In genomic region chr19:48720251-48720612, GRCh38 we compare ENCODE assay signal across 9 cellular contexts. TPM values are rescaled to one million over a fixed set of nuclear protein-coding genes. Genes with fewer than 3 reads are reported as not detected.
DNase-seq lines count a peak whose midpoint lies in the region; ATAC-seq and TF ChIP-seq lines count a peak whose summit lies in the region.
"Had no signal": no experiment of that assay in that cellular context is flagged by ENCODE, and none has a peak within 500 bp of the region (broad histone marks: within the 10 kb centered on the region; RNA-seq: fewer than 3 reads in every experiment).

No MANE protein-coding gene starts in this region.

- H4K20me1 ChIP-seq in OCI-LY1 (ENCODE audit: insufficient read depth, low read length): no peaks in the 10 kb centered on the region

- no peak overlapping the region for H2AFZ ChIP-seq in OCI-LY1 (ENCODE audit: low read length)

- H3K4me2 ChIP-seq in OCI-LY1 (ENCODE audit: low read length): peak overlapping the region; percentile 62

- H3K79me2 ChIP-seq in OCI-LY1 (ENCODE audit: insufficient read depth, low read length): no peaks in the 10 kb centered on the region

- H3K27ac ChIP-seq in OCI-LY1 (ENCODE audit: low read depth, low read length, poor library complexity, severe bottlenecking): no peak overlapping the region
- H3K27ac ChIP-seq in esophagus (ENCODE audit: low read depth in 2 of 2, low read length in 1 of 2): peak overlapping the region; percentile 91 to 93
- peak overlapping the region; percentile 91 for H3K27ac ChIP-seq in psoas muscle
- H3K27ac ChIP-seq: neutrophil had no signal

- H3K4me1 ChIP-seq in OCI-LY1 (ENCODE audit: insufficient read depth, low read length, severe bottlenecking) (peaks cover 25% of the 10 kb centered on the region), esophagus (ENCODE audit: control insufficient read depth in 2 of 2, insufficient read depth in 2 of 2, low read length in 1 of 2) (peaks cover 0 to 18% of the 10 kb centered on the region in 2 donors), psoas muscle (peaks cover 26% of the 10 kb centered on the region)

- no peaks in the 10 kb centered on the region for H3K36me3 ChIP-seq in OCI-LY1 (ENCODE audit: insufficient read depth, low read length)
- peaks cover 0 to 2% of the 10 kb centered on the region in 2 donors for H3K36me3 ChIP-seq in esophagus (ENCODE audit: control insufficient read depth in 2 of 2, insufficient read depth in 2 of 2, low read length in 1 of 2)
- no peaks in the 10 kb centered on the region for H3K36me3 ChIP-seq in psoas muscle (ENCODE audit: insufficient read depth in 1 of 2, low read depth in 1 of 2)
- H3K36me3 ChIP-seq: neutrophil had no signal

- peak overlapping the region; percentile 57 for H3K4me3 ChIP-seq in GM12865 (ENCODE audit: low read depth, low read length)
- H3K4me3 ChIP-seq in OCI-LY1 (ENCODE audit: low read depth, low read length, poor library complexity, severe bottlenecking): peak overlapping the region; percentile 63
- peak overlapping the region; percentile 48 to 61 for H3K4me3 ChIP-seq in esophagus (ENCODE audit: low read depth in 1 of 2, low read length in 2 of 2)
- H3K4me3 ChIP-seq in psoas muscle: peak overlapping the region; percentile 78

- TF ChIP-seq CTCF in GM12865 (IDR thresholded peaks at IDR 0.05; ENCODE audit: insufficient read depth, low read depth, low read length, missing control alignments) (no peak), OCI-LY1 (IDR thresholded peaks at IDR 0.05; ENCODE audit: low read length) (no peak), psoas muscle (IDR thresholded peaks at IDR 0.05) (no peak)

- H3K9me2 ChIP-seq in OCI-LY1 (ENCODE audit: low read depth, low read length): no peaks in the 10 kb centered on the region

- H3K9me3 ChIP-seq in OCI-LY1 (ENCODE audit: low read length) (no peaks in the 10 kb centered on the region), esophagus (ENCODE audit: control insufficient read depth in 2 of 2, insufficient read depth in 1 of 2, low read depth in 1 of 2, low read length in 1 of 2) (no peaks in the 10 kb centered on the region), psoas muscle (no peaks in the 10 kb centered on the region)
- H3K9me3 ChIP-seq: neutrophil had no signal

- peak overlapping the region; percentile 67; the same call in 1 of the 2 replicates for H3K9ac ChIP-seq in OCI-LY1 (ENCODE audit: low read length)

- ATAC-seq in psoas muscle (peak; percentile 68 to 78 (median 70)), GM18520 (IDR thresholded peaks at IDR 0.05; ENCODE audit: unreplicated experiment) (no peak), HG03469 (IDR thresholded peaks at IDR 0.05; ENCODE audit: unreplicated experiment) (no peak), GM18519 (IDR thresholded peaks at IDR 0.05; ENCODE audit: low FRiP score, unreplicated experiment) (no peak)

- DNase-seq in GM12865 (ENCODE audit: low read depth) (no peak), psoas muscle (peak; percentile 51 to 84), NCI-H345 treated with DMSO at 0.1 percent for 48 hours (lab: John Stamatoyannopoulos, UW; ENCODE audit: unreplicated experiment) (no peak)

- intact Hi-C loops in psoas muscle (cut with DNase I): no loop called here

- H3K27me3 ChIP-seq in OCI-LY1 (ENCODE audit: insufficient read depth, low read length): no peaks in the 10 kb centered on the region
- no peaks in the 10 kb centered on the region for H3K27me3 ChIP-seq in esophagus (ENCODE audit: control insufficient read depth in 1 of 2, insufficient read depth in 2 of 2, low read length in 2 of 2)
- no peaks in the 10 kb centered on the region for H3K27me3 ChIP-seq in psoas muscle (ENCODE audit: insufficient read depth in 3 of 3, low read length in 2 of 3)
- H3K27me3 ChIP-seq: neutrophil had no signal

- H3F3A ChIP-seq in OCI-LY1 (ENCODE audit: insufficient read depth, low read length): no peaks in the 10 kb centered on the region

- WGBS in esophagus, 2 donors: 27 to 29% methylated on average over 12 of the region's 12 CpGs
- 10 to 14% (median 13%) methylated on average over 12 of the region's 12 CpGs for WGBS in psoas muscle, 3 donors

RNA-seq across cellular contexts. Expression of gene MAMSTR, which starts 0.7 kb away (rescaled TPM):
- polyA plus RNA-seq in esophagus (1 to 10 TPM in 1 of 2 donors, under 1 TPM in 1; 0.96 to 1.6 TPM), psoas muscle (10 to 100 TPM in 1 of 3 donors, 1 to 10 TPM in 2; 3.1 to 10.5 (median 8.4) TPM)
- 10 to 100 TPM in 3 of 4 donors, 1 to 10 TPM in 1; 7.9 to 50.9 (median 32.9) TPM for total RNA-seq in psoas muscle

RNA-seq across cellular contexts. Expression of gene RASIP1, which starts 20.2 kb away (rescaled TPM):
- 10 to 100 TPM in 1 of 2 donors, 1 to 10 TPM in 1; 7.0 to 11.4 TPM for polyA plus RNA-seq in esophagus
- total RNA-seq in psoas muscle: 1 to 10 TPM; 6.9 to 9.7 (median 8.0) TPM
- polyA plus RNA-seq in psoas muscle: 1 to 10 TPM; 3.9 to 7.7 (median 4.9) TPM

RNA-seq across cellular contexts. Expression of gene FUT2, which starts 24.5 kb away (rescaled TPM):
- polyA plus RNA-seq in esophagus (10 to 100 TPM; 34.5 to 51.8 TPM), psoas muscle (not detected)
- total RNA-seq in psoas muscle: not detected

RNA-seq across cellular contexts. Expression of gene IZUMO1, which starts 26.5 kb away (rescaled TPM):
- polyA plus RNA-seq in esophagus (under 1 TPM; 0.16 to 0.39 TPM), psoas muscle (under 1 TPM in 2 of 3 donors, not detected in 1; 0.18 to 0.66 TPM)
- under 1 TPM in 3 of 4 donors, not detected in 1; 0.26 to 0.76 (median 0.36) TPM for total RNA-seq in psoas muscle

RNA-seq across cellular contexts. Expression of gene FUT1, which starts 32.2 kb away (rescaled TPM):
- polyA plus RNA-seq in esophagus (1 to 10 TPM; 1.1 to 2.4 TPM), psoas muscle (1 to 10 TPM; 1.1 to 1.3 (median 1.3) TPM)
- total RNA-seq in psoas muscle: 1 to 10 TPM; 1.6 to 2.3 (median 2.0) TPM

Comparison
In these comparisons a context has a peak if more than half of its experiments do, and no peak if none do; other contexts are left out.
1. DNase-seq: peak in psoas muscle (2 of 2); none in GM12865 (single experiment) and NCI-H345 treated with DMSO at 0.1 percent for 48 hours (single experiment).
2. ATAC-seq: peak in psoas muscle (4 of 4); none in GM18520 (single experiment), HG03469 (single experiment) and GM18519 (single experiment).
3. RNA of gene FUT2, which starts 24.5 kb away (polyA plus RNA-seq): 34.5 to 51.8 TPM in esophagus; not detected in psoas muscle; every median in the first group is over 10 times any median in the second.
4. Peak in every context shown above with its lines, with median percentiles within 50 percentile points of each other: H3K4me3 ChIP-seq.